In the genomic region with DNA sequence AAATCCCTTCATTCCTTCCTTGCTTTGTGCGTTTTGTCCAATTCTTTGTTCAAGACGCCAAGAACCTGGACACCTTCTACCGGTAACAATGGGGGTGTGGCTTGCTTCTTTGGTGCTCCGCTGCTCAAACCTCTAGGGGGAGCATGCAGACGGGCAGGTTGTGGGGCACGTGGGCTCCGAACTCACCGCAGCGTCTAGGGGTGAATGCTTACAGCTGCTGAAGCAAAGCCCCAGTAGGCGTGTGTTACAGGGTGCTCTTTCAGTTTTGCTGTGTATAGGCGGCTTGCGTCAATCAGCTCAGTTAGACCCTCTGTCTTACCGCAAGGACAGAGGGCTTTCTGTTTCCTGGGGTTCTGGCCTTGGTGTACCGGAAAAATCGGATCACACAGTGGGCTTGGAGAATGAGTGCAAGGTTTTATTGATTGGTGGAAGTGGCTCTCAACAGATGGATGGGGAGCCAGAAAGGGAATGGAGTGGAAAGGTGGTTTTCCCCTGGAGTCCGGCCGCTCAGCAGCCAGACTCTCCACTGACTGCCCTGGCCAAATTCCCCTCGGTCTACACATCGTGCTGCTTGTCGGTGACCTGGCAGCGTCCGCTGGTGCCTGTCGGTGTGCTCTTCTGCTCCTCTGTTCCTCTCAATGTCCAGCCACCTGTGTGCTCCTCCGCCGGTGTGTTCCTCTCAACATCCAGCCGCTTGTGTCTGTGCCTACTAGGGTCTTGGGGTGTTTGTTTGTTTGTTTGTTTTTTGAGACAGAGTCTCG, we compare ENCODE assay signal across 1 cellular context.
TF ChIP-seq lines count a peak whose summit lies in the region.

No MANE protein-coding gene starts in this region.

TF ChIP-seq in WTC11, 78 proteins besides CTCF, POLR2A, EP300 and RAD21 (continued from another document):
- TF ChIP-seq SP1 (CRISPR knock-in tag; conservative IDR thresholded peaks at IDR 0.05) = no peak
- TF ChIP-seq RELA (CRISPR knock-in tag; IDR thresholded peaks at IDR 0.05; ENCODE audit: borderline replicate concordance) = no peak
- TF ChIP-seq ELF4 (CRISPR knock-in tag; IDR thresholded peaks at IDR 0.05; ENCODE audit: low read depth) = no peak
- no peak for TF ChIP-seq IRF1 (CRISPR knock-in tag; IDR thresholded peaks at IDR 0.05)
- peak; percentile 60; the same call in 1 of the 2 replicates for TF ChIP-seq TEAD1 (CRISPR knock-in tag; IDR thresholded peaks at IDR 0.05)
- TF ChIP-seq PREB (CRISPR knock-in tag; IDR thresholded peaks at IDR 0.05; ENCODE audit: borderline replicate concordance) = no peak
- TF ChIP-seq, protein P1, sequence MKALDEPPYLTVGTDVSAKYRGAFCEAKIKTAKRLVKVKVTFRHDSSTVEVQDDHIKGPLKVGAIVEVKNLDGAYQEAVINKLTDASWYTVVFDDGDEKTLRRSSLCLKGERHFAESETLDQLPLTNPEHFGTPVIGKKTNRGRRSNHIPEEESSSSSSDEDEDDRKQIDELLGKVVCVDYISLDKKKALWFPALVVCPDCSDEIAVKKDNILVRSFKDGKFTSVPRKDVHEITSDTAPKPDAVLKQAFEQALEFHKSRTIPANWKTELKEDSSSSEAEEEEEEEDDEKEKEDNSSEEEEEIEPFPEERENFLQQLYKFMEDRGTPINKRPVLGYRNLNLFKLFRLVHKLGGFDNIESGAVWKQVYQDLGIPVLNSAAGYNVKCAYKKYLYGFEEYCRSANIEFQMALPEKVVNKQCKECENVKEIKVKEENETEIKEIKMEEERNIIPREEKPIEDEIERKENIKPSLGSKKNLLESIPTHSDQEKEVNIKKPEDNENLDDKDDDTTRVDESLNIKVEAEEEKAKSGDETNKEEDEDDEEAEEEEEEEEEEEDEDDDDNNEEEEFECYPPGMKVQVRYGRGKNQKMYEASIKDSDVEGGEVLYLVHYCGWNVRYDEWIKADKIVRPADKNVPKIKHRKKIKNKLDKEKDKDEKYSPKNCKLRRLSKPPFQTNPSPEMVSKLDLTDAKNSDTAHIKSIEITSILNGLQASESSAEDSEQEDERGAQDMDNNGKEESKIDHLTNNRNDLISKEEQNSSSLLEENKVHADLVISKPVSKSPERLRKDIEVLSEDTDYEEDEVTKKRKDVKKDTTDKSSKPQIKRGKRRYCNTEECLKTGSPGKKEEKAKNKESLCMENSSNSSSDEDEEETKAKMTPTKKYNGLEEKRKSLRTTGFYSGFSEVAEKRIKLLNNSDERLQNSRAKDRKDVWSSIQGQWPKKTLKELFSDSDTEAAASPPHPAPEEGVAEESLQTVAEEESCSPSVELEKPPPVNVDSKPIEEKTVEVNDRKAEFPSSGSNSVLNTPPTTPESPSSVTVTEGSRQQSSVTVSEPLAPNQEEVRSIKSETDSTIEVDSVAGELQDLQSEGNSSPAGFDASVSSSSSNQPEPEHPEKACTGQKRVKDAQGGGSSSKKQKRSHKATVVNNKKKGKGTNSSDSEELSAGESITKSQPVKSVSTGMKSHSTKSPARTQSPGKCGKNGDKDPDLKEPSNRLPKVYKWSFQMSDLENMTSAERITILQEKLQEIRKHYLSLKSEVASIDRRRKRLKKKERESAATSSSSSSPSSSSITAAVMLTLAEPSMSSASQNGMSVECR (CRISPR knock-in tag; IDR thresholded peaks at IDR 0.05; ENCODE audit: borderline replicate concordance) = 0 out of 2 replicates have a peak, but pooled peaks have one; percentile 28
- no peak for TF ChIP-seq NR2C2 (CRISPR knock-in tag; IDR thresholded peaks at IDR 0.05)
- TF ChIP-seq ERG (CRISPR knock-in tag; IDR thresholded peaks at IDR 0.05) = no peak
- no peak for TF ChIP-seq PRDM15 (CRISPR knock-in tag; IDR thresholded peaks at IDR 0.05)
- TF ChIP-seq GABPB1 (CRISPR knock-in tag; IDR thresholded peaks at IDR 0.05) = no peak
- TF ChIP-seq EMX1 (CRISPR knock-in tag; IDR thresholded peaks at IDR 0.05) = no peak
- no peak for TF ChIP-seq ZNF232 (CRISPR knock-in tag; IDR thresholded peaks at IDR 0.05)
- peak; percentile 87 for TF ChIP-seq USF2 (CRISPR knock-in tag; IDR thresholded peaks at IDR 0.05)
- TF ChIP-seq, protein P2, sequence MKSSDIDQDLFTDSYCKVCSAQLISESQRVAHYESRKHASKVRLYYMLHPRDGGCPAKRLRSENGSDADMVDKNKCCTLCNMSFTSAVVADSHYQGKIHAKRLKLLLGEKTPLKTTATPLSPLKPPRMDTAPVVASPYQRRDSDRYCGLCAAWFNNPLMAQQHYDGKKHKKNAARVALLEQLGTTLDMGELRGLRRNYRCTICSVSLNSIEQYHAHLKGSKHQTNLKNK (CRISPR knock-in tag; IDR thresholded peaks at IDR 0.05) = no peak
- no peak for TF ChIP-seq ZNF671 (CRISPR knock-in tag; IDR thresholded peaks at IDR 0.05)
- no peak for TF ChIP-seq ZBTB21 (CRISPR knock-in tag; IDR thresholded peaks at IDR 0.05; ENCODE audit: borderline replicate concordance)
- TF ChIP-seq FOXK1 (CRISPR knock-in tag; IDR thresholded peaks at IDR 0.05) = no peak
- no peak for TF ChIP-seq ATF1 (CRISPR knock-in tag; IDR thresholded peaks at IDR 0.05)
- no peak for TF ChIP-seq TP53 (CRISPR knock-in tag; IDR thresholded peaks at IDR 0.05)
- peak; percentile 86 for TF ChIP-seq USF1 (CRISPR knock-in tag; IDR thresholded peaks at IDR 0.05)
- no peak for TF ChIP-seq ZNF317 (CRISPR knock-in tag; IDR thresholded peaks at IDR 0.05; ENCODE audit: borderline replicate concordance, low read depth)
